ENCODE assay signal across 1 cellular context in genomic region chr10:71880425-71881306, GRCh38.
TF ChIP-seq lines count a peak whose summit lies in the region.

No MANE protein-coding gene starts in this region.

TF ChIP-seq in HepG2, 621 proteins besides CTCF, POLR2A, EP300 and RAD21 (continued from another document):
- no peak for TF ChIP-seq ZNF770 (CRISPR knock-in tag; IDR thresholded peaks at IDR 0.05)
